ENCODE assay signal across 1 cellular context in genomic region chr22:41934284-41935014, GRCh38.
TF ChIP-seq lines count a peak whose summit lies in the region.

No MANE protein-coding gene starts in this region.

TF ChIP-seq in H1, 55 proteins besides CTCF, POLR2A, EP300 and RAD21:
- TF ChIP-seq SP1 (IDR thresholded peaks at IDR 0.05; ENCODE audit: low read depth, low read length) = no peak
- TF ChIP-seq POLR2AphosphoS5 (IDR thresholded peaks at IDR 0.05; ENCODE audit: low read depth, low read length) = no peak
- TF ChIP-seq HDAC2 (IDR thresholded peaks at IDR 0.05; ENCODE audit: borderline replicate concordance in 1 of 2, low read depth in 2 of 2, low read length in 2 of 2) = no peak
- TF ChIP-seq TBP (IDR thresholded peaks at IDR 0.05; ENCODE audit: low read depth, low read length) = no peak
- no peak for TF ChIP-seq TAF7 (optimal IDR thresholded peaks at IDR 0.05; ENCODE audit: borderline replicate concordance, low read depth, low read length)
- no peak for TF ChIP-seq JUND (IDR thresholded peaks at IDR 0.05; ENCODE audit: low read length)
- no peak for TF ChIP-seq BCL11A (IDR thresholded peaks at IDR 0.05; ENCODE audit: low read depth in 2 of 2, low read length in 2 of 2)
- no peak for TF ChIP-seq KDM4A (IDR thresholded peaks at IDR 0.05; ENCODE audit: low read depth, low read length, severe bottlenecking)
- no peak for TF ChIP-seq TAF1 (IDR thresholded peaks at IDR 0.05; ENCODE audit: low read depth, low read length)
- no peak for TF ChIP-seq SAP30 (IDR thresholded peaks at IDR 0.05; ENCODE audit: insufficient read depth, insufficient replicate concordance, low read length)
- no peak for TF ChIP-seq CTBP2 (IDR thresholded peaks at IDR 0.05; ENCODE audit: borderline replicate concordance, insufficient read depth, insufficient read length, low read length)
- TF ChIP-seq EZH2 (IDR thresholded peaks at IDR 0.05; ENCODE audit: low read depth, low read length, severe bottlenecking) = no peak
- TF ChIP-seq HDAC6 (IDR thresholded peaks at IDR 0.05; ENCODE audit: low read depth, low read length) = no peak
- no peak for TF ChIP-seq RNF2 (IDR thresholded peaks at IDR 0.05; ENCODE audit: borderline replicate concordance, low read depth, low read length, missing control alignments, poor library complexity, severe bottlenecking)
- TF ChIP-seq, protein P1, sequence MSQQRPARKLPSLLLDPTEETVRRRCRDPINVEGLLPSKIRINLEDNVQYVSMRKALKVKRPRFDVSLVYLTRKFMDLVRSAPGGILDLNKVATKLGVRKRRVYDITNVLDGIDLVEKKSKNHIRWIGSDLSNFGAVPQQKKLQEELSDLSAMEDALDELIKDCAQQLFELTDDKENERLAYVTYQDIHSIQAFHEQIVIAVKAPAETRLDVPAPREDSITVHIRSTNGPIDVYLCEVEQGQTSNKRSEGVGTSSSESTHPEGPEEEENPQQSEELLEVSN (IDR thresholded peaks at IDR 0.05) = no peak
- no peak for TF ChIP-seq ZNF274 (IDR thresholded peaks at IDR 0.05; ENCODE audit: borderline replicate concordance, extremely low read depth, low read length)
- TF ChIP-seq FOSL1 (IDR thresholded peaks at IDR 0.05; ENCODE audit: insufficient read depth, low read depth, low read length) = no peak
- TF ChIP-seq SUZ12 (IDR thresholded peaks at IDR 0.05; ENCODE audit: low read length) = no peak
TF ChIP-seq in H1: peak in this region for 0.
